Comparison of ENCODE assay signal across 9 cellular contexts in the genomic region with DNA sequence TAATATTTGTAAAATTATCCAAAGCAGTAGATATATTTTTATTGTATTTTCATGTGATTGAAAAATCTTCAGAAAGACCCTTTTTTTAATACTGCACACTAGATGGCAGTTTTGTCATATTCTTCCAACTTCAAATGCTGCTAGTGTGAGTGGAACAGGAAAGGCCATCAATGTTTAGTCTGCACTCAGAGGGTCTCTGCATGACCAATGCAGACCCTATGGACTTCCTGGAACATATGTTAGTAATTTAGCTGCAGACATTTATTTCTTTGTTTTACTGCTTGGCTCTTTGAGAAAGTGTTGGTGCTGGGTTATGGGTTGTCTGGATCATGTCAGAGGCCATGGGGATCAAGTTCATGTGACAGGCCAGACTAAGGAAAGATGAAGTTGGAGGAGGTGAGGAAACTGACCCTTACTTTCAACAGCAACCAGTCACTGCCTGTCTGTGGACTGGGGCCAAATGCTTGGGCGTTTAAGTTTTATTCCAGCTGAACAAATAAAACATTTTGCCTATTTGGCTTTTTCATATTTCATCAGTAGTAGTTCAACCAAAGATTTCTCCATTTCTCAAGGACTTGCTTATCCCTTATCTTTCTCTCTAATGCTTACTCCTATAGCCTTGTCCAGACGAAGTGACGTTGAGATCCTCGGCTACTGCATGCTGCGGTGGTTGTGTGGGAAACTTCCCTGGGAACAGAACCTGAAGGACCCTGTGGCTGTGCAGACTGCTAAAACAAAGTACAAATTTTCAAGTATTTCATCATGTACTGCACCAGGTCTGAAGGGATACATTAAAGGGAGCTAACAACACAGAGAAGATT.
DNase-seq lines count a peak whose midpoint lies in the region; ATAC-seq and TF ChIP-seq lines count a peak whose summit lies in the region.
"Had no signal": no experiment of that assay in that cellular context is flagged by ENCODE, and none has a peak within 500 bp of the region (broad histone marks: within the 10 kb centered on the region; RNA-seq: fewer than 3 reads in every experiment).

No MANE protein-coding gene starts in this region.

- H3K4me1 ChIP-seq in GM23248 (ENCODE audit: insufficient read depth) (peaks cover 16% of the 10 kb centered on the region), PC-3 (ENCODE audit: insufficient read depth, low read length) (0 out of 2 replicates have a peak, but pooled peaks cover 7% of the 10 kb centered on the region), trophoblast cell (ENCODE audit: control insufficient read depth in 1 of 2, insufficient read depth in 2 of 2, low read length in 2 of 2) (peaks cover 0 to 1% of the 10 kb centered on the region in 2 experiments)

- intact Hi-C loops in PC-3 (cut with micrococcal nuclease), result loop anchor here (1.0 to 10.0 kb wide), 4 partner anchors 203 to 438 kb away; no protein-coding TSS in a partner anchor

- H3K27me3 ChIP-seq in GM23248 (replicated peaks; ENCODE audit: insufficient read depth) (no peaks in the 10 kb centered on the region), PC-3 (ENCODE audit: low read length) (no peaks in the 10 kb centered on the region), trophoblast cell (ENCODE audit: insufficient read depth, low read length) (no peaks in the 10 kb centered on the region)

- no peak overlapping the region for H3K4ac ChIP-seq in trophoblast cell (ENCODE audit: low read depth, low read length)

- no peaks in the 10 kb centered on the region for H3K9me3 Mint-ChIP-seq in stimulated activated memory B cell treated with anti-CD40 and anti-IgM and Interleukin-4, amounts not matched to agents 10 μg/mL and 1 μg/mL and 100 μg/mL, for 72 hours
- H3K9me3 Mint-ChIP-seq: central memory CD8-positive, alpha-beta T cell had no signal

- H3F3A ChIP-seq in GM23248 (ENCODE audit: insufficient read depth) (peaks cover 9% of the 10 kb centered on the region; the same call in 1 of the 2 replicates), PC-3 (ENCODE audit: low read length, unreplicated experiment) (no peaks in the 10 kb centered on the region)

- no peak overlapping the region for H3K14ac ChIP-seq in trophoblast cell (ENCODE audit: low read length)

- H3K4me2 ChIP-seq in GM23248 (ENCODE audit: unreplicated experiment) (no peak overlapping the region), PC-3 (ENCODE audit: low read length) (no peak overlapping the region), trophoblast cell (ENCODE audit: low read length) (no peak overlapping the region)

- peaks cover 35% of the 10 kb centered on the region for H3K36me3 Mint-ChIP-seq in stimulated activated memory B cell treated with anti-CD40 and anti-IgM and Interleukin-4, amounts not matched to agents 10 μg/mL and 1 μg/mL and 100 μg/mL, for 72 hours

- H4K12ac ChIP-seq in trophoblast cell (ENCODE audit: low read depth, low read length), result no peak overlapping the region

- H3K9me2 ChIP-seq in GM23248 (ENCODE audit: insufficient read depth) (no peaks in the 10 kb centered on the region), PC-3 (replicated peaks; ENCODE audit: low read length) (no peaks in the 10 kb centered on the region)

- in situ Hi-C loops in GM23248 (cut with MboI), result loop anchor here (25.0 kb wide), 1 partner anchor 306 kb away; no protein-coding TSS in a partner anchor

- no peak overlapping the region for H3K4me3 Mint-ChIP-seq in stimulated activated memory B cell treated with anti-CD40 and anti-IgM and Interleukin-4, amounts not matched to agents 10 μg/mL and 1 μg/mL and 100 μg/mL, for 72 hours
- H3K4me3 Mint-ChIP-seq: central memory CD8-positive, alpha-beta T cell had no signal

- BruUV-seq in PC-3 (replicated peaks; lab: Mats Ljungman, UMichigan), result no TSS peak

- no peak overlapping the region for H3K9ac ChIP-seq in GM23248
- H3K9ac ChIP-seq in PC-3 (ENCODE audit: low read length), result no peak overlapping the region
- H3K9ac ChIP-seq in trophoblast cell (ENCODE audit: low read length), result no peak overlapping the region

- POLR2A ChIA-PET in PC-3 (lab: Charles Lee; ENCODE audit: unreplicated experiment), result no interaction called here

- H2BK12ac ChIP-seq in trophoblast cell (ENCODE audit: low read length), result no peak overlapping the region

- no peak overlapping the region for H2BK5ac ChIP-seq in trophoblast cell (ENCODE audit: low read depth, low read length, poor library complexity)

- H3K23ac ChIP-seq in trophoblast cell (ENCODE audit: low read length), result no peak overlapping the region

- H4K20me1 ChIP-seq in GM23248 (ENCODE audit: insufficient read depth) (no peaks in the 10 kb centered on the region), PC-3 (ENCODE audit: low read length) (no peaks in the 10 kb centered on the region)

- H2AFZ ChIP-seq in GM23248 (no peak overlapping the region), PC-3 (ENCODE audit: low read length) (no peak overlapping the region), trophoblast cell (ENCODE audit: insufficient read depth, low read length, poor library complexity) (no peak overlapping the region)

- H3K27ac Mint-ChIP-seq in stimulated activated memory B cell treated with anti-CD40 and anti-IgM and Interleukin-4, amounts not matched to agents 10 μg/mL and 1 μg/mL and 100 μg/mL, for 72 hours, result no peak overlapping the region

- peak; percentile 49 for TF ChIP-seq CTCF in PC-3 (conservative IDR thresholded peaks at IDR 0.05; ENCODE audit: low read depth, low read length)
- TF ChIP-seq CTCF in fibroblast of mammary gland (conservative IDR thresholded peaks at IDR 0.05; ENCODE audit: control insufficient read depth, insufficient read depth, low read depth, low read length), result no peak

- H4K8ac ChIP-seq in trophoblast cell (ENCODE audit: low read depth, low read length), result no peak overlapping the region

- no peaks in the 10 kb centered on the region for H3K79me1 ChIP-seq in trophoblast cell (ENCODE audit: low read length)

- no peak overlapping the region for H2BK120ac ChIP-seq in trophoblast cell (ENCODE audit: insufficient read depth, low read length, poor library complexity)

- peak; percentile 38 for DNase-seq in GM23248
- no peak for DNase-seq in PC-3
- DNase-seq in fibroblast of mammary gland (ENCODE audit: low read depth), result peak; percentile 84
- peak; percentile 82 for DNase-seq in pons (ENCODE audit: low spot score)
- DNase-seq in trophoblast cell, result no peak
- DNase-seq: T-helper 2 cell had no signal

- H3K27ac ChIP-seq in GM23248, result no peak overlapping the region
- no peak overlapping the region for H3K27ac ChIP-seq in PC-3 (ENCODE audit: low read length)
- H3K27ac ChIP-seq in trophoblast cell (ENCODE audit: low read depth, low read length), result no peak overlapping the region

- H3K9me3 ChIP-seq in GM23248 (ENCODE audit: low read depth), result no peaks in the 10 kb centered on the region
- no peaks in the 10 kb centered on the region for H3K9me3 ChIP-seq in PC-3 (ENCODE audit: low read length)
- no peaks in the 10 kb centered on the region for H3K9me3 ChIP-seq in trophoblast cell (ENCODE audit: insufficient read depth, low read depth, low read length)

- no peak overlapping the region for H4K91ac ChIP-seq in trophoblast cell (ENCODE audit: low read depth, low read length)

- H3K18ac ChIP-seq in trophoblast cell (ENCODE audit: low read length), result no peak overlapping the region

- WGBS in GM23248 (ENCODE audit: low coverage in 1 of 2, low lambda C conversion rate in 2 of 2, missing lambda C conversion rate in 2 of 2), 2 experiments, result 77 to 78% methylated on average over 5 of the region's 5 CpGs
- no CpG with 5 or more reads among the region's 5 CpGs for WGBS in trophoblast cell (ENCODE audit: extremely low coverage, insufficient coverage, insufficient read length)

- H3K4me1 Mint-ChIP-seq in stimulated activated memory B cell treated with anti-CD40 and anti-IgM and Interleukin-4, amounts not matched to agents 10 μg/mL and 1 μg/mL and 100 μg/mL, for 72 hours, result no peaks in the 10 kb centered on the region
- H3K4me1 Mint-ChIP-seq: central memory CD8-positive, alpha-beta T cell had no signal

- no peak overlapping the region for H3K4me3 ChIP-seq in GM23248
- no peak overlapping the region for H3K4me3 ChIP-seq in PC-3 (ENCODE audit: low read length)
- no peak overlapping the region for H3K4me3 ChIP-seq in fibroblast of mammary gland (ENCODE audit: control insufficient read depth, low read depth, low read length)
- H3K4me3 ChIP-seq in trophoblast cell (ENCODE audit: low read depth, low read length), result no peak overlapping the region

- no peak overlapping the region for H2AK5ac ChIP-seq in trophoblast cell (ENCODE audit: low read length)

- H3K27me3 Mint-ChIP-seq in stimulated activated memory B cell treated with anti-CD40 and anti-IgM and Interleukin-4, amounts not matched to agents 10 μg/mL and 1 μg/mL and 100 μg/mL, for 72 hours, result no peaks in the 10 kb centered on the region
- H3K27me3 Mint-ChIP-seq: central memory CD8-positive, alpha-beta T cell had no signal

- H3K36me3 ChIP-seq in GM23248 (ENCODE audit: low read depth) (no peaks in the 10 kb centered on the region), PC-3 (ENCODE audit: low read depth, low read length) (no peaks in the 10 kb centered on the region), trophoblast cell (ENCODE audit: control insufficient read depth in 1 of 2, insufficient read depth in 2 of 2, low read length in 2 of 2) (peaks cover 0 to under 1% of the 10 kb centered on the region in 2 experiments)

- CTCF ChIA-PET in PC-3 (lab: Charles Lee), result no interaction called here

- H3K79me2 ChIP-seq in GM23248 (ENCODE audit: insufficient read depth), result no peaks in the 10 kb centered on the region
- no peaks in the 10 kb centered on the region for H3K79me2 ChIP-seq in PC-3 (ENCODE audit: low read length)
- H3K79me2 ChIP-seq in trophoblast cell (ENCODE audit: control insufficient read depth, insufficient read depth, low read length, poor library complexity), result no peaks in the 10 kb centered on the region

- ATAC-seq in PC-3 (peak; percentile 43; the same call in 1 of the 2 replicates), HG02623 (IDR thresholded peaks at IDR 0.05; ENCODE audit: unreplicated experiment) (no peak)
- no peak for ATAC-seq in stimulated activated memory B cell treated with anti-CD40 and anti-IgM and Interleukin-4, amounts not matched to agents 10 μg/mL and 1 μg/mL and 100 μg/mL, for 72 hours

Comparison
In these comparisons a context has a peak if more than half of its experiments do, and no peak if none do; other contexts are left out.
1. DNase-seq: peak in GM23248 (single experiment), fibroblast of mammary gland (single experiment) and pons (single experiment); none in PC-3 (single experiment) and trophoblast cell (0 of 2).